ENCODE assay signal across 26 cellular contexts in genomic region chr21:34732388-34732821, GRCh38.
DNase-seq lines count a peak whose midpoint lies in the region; ATAC-seq, FAIRE-seq and TF ChIP-seq lines count a peak whose summit lies in the region.
"Had no signal": no experiment of that assay in that cellular context is flagged by ENCODE, and none has a peak within 500 bp of the region (broad histone marks: within the 10 kb centered on the region; RNA-seq: fewer than 3 reads in every experiment).

No MANE protein-coding gene starts in this region.

- H3K79me2 ChIP-seq in GM23248 (ENCODE audit: insufficient read depth) (no peaks in the 10 kb centered on the region), trophoblast cell (ENCODE audit: control insufficient read depth, insufficient read depth, low read length, poor library complexity) (no peaks in the 10 kb centered on the region)

- CTCF ChIA-PET in RWPE1 (lab: Yijun Ruan, JAX) = no interaction called here

- H3K4me1 Mint-ChIP-seq in naive thymus-derived CD8-positive, alpha-beta T cell = no peaks in the 10 kb centered on the region
- H3K4me1 Mint-ChIP-seq: CD14-positive monocyte, IgD-negative memory B cell had no signal

- no peak overlapping the region for H3K18ac ChIP-seq in trophoblast cell (ENCODE audit: low read length)

- H3K4me1 ChIP-seq in GM23248 (ENCODE audit: insufficient read depth) (peaks cover 19% of the 10 kb centered on the region), trophoblast cell (ENCODE audit: control insufficient read depth in 1 of 2, insufficient read depth in 2 of 2, low read length in 2 of 2) (no peaks in the 10 kb centered on the region)

- H3F3A ChIP-seq in GM23248 (ENCODE audit: insufficient read depth) = peaks cover 39% of the 10 kb centered on the region

- H3K4ac ChIP-seq in trophoblast cell (ENCODE audit: low read depth, low read length) = no peak overlapping the region

- H2AFZ ChIP-seq in GM23248 (no peak overlapping the region), trophoblast cell (ENCODE audit: insufficient read depth, low read length, poor library complexity) (no peak overlapping the region)

- no peaks in the 10 kb centered on the region for H3K79me1 ChIP-seq in trophoblast cell (ENCODE audit: low read length)

- H3K9ac ChIP-seq in GM23248 = no peak overlapping the region
- no peak overlapping the region for H3K9ac ChIP-seq in trophoblast cell (ENCODE audit: low read length)
- H3K9ac ChIP-seq: SK-N-SH had no signal

- DNase-seq in GM23248 (peak; percentile 27), RWPE1 (ENCODE audit: low spot score) (peak; percentile 63), bronchial epithelial cell (ENCODE audit: low read depth) (peak; percentile 72), trophoblast cell (peak; percentile 41 to 85), DMS79 (lab: John Stamatoyannopoulos, UW) (no peak)
- no peak for DNase-seq in activated effector memory CD4-positive, alpha-beta T cell treated with anti-CD3 and anti-CD28 coated beads, Interleukin-2, amount 50 U/mL, for 16 hours
- DNase-seq in naive thymus-derived CD8-positive, alpha-beta T cell = no peak
- DNase-seq: ACHN; AML-193; DND-41; GDM1; Kasumi-1; NCI-H1105 treated with DMSO at 0.1 percent for 48 hours; NCI-H1694; NCI-H2081 treated with DMSO at 0.1 percent for 48 hours; NCI-H510A; NCI-H748 treated with DMSO at 0.1 percent for 48 hours; NK-92 treated with Interleukin-12 subunit alpha and Interleukin-12 subunit beta, amount 100 ng/mL, for 24 hours; SHP77 treated with DMSO at 0.1 percent for 48 hours; SK-N-SH had no signal

- H2BK5ac ChIP-seq in trophoblast cell (ENCODE audit: low read depth, low read length, poor library complexity) = no peak overlapping the region

- no peak overlapping the region for H2AK5ac ChIP-seq in trophoblast cell (ENCODE audit: low read length)

- in situ Hi-C loops in GM23248 (cut with MboI) = loop anchor here (25.0 kb wide), 1 partner anchor 1205 kb away; no protein-coding TSS in a partner anchor

- no peaks in the 10 kb centered on the region for H3K9me3 Mint-ChIP-seq in naive thymus-derived CD8-positive, alpha-beta T cell
- H3K9me3 Mint-ChIP-seq: IgD-negative memory B cell had no signal

- no peak overlapping the region for H4K8ac ChIP-seq in trophoblast cell (ENCODE audit: low read depth, low read length)

- H3K27ac Mint-ChIP-seq in naive thymus-derived CD8-positive, alpha-beta T cell = no peak overlapping the region
- H3K27ac Mint-ChIP-seq: CD14-positive monocyte, IgD-negative memory B cell had no signal

- H3K14ac ChIP-seq in trophoblast cell (ENCODE audit: low read length) = no peak overlapping the region

- no peak for TF ChIP-seq CTCF in RWPE1 (conservative IDR thresholded peaks at IDR 0.05; ENCODE audit: low read depth)
- no peak for TF ChIP-seq CTCF in bronchial epithelial cell (IDR thresholded peaks at IDR 0.05; ENCODE audit: insufficient read depth, low read length, severe bottlenecking)

- H3K27ac ChIP-seq in GM23248 (no peak overlapping the region), RWPE1 (peak overlapping the region; percentile 70), trophoblast cell (ENCODE audit: low read depth, low read length) (no peak overlapping the region)
- H3K27ac ChIP-seq: HL-60 had no signal

- no peak overlapping the region for H2BK12ac ChIP-seq in trophoblast cell (ENCODE audit: low read length)

- H3K9me3 ChIP-seq in GM23248 (ENCODE audit: low read depth) = no peaks in the 10 kb centered on the region
- no peaks in the 10 kb centered on the region for H3K9me3 ChIP-seq in trophoblast cell (ENCODE audit: insufficient read depth, low read depth, low read length)
- H3K9me3 ChIP-seq: SK-N-SH had no signal

- H3K36me3 ChIP-seq in GM23248 (ENCODE audit: low read depth) (no peaks in the 10 kb centered on the region), bronchial epithelial cell (ENCODE audit: control insufficient read depth, insufficient read depth, low read length) (no peaks in the 10 kb centered on the region), trophoblast cell (ENCODE audit: control insufficient read depth in 1 of 2, insufficient read depth in 2 of 2, low read length in 2 of 2) (no peaks in the 10 kb centered on the region)

- no peak overlapping the region for H4K12ac ChIP-seq in trophoblast cell (ENCODE audit: low read depth, low read length)

- H3K27me3 ChIP-seq in GM23248 (replicated peaks; ENCODE audit: insufficient read depth) = no peaks in the 10 kb centered on the region
- peaks cover 2% of the 10 kb centered on the region for H3K27me3 ChIP-seq in bronchial epithelial cell (ENCODE audit: control insufficient read depth, insufficient read depth, low read length)
- H3K27me3 ChIP-seq in trophoblast cell (ENCODE audit: insufficient read depth, low read length) = no peaks in the 10 kb centered on the region

- H3K27me3 Mint-ChIP-seq in naive thymus-derived CD8-positive, alpha-beta T cell = peaks cover 0 to 4% (median 2%) of the 10 kb centered on the region in 5 donors

- no peak overlapping the region for H4K91ac ChIP-seq in trophoblast cell (ENCODE audit: low read depth, low read length)

- WGBS in GM23248 (ENCODE audit: low coverage in 1 of 2, low lambda C conversion rate in 2 of 2, missing lambda C conversion rate in 2 of 2), 2 experiments = 75 to 82% methylated on average over 4 of the region's 4 CpGs
- no CpG with 5 or more reads among the region's 4 CpGs for WGBS in trophoblast cell (ENCODE audit: extremely low coverage, insufficient coverage, insufficient read length)

- H3K23ac ChIP-seq in trophoblast cell (ENCODE audit: low read length) = no peak overlapping the region

- H3K4me3 Mint-ChIP-seq in naive thymus-derived CD8-positive, alpha-beta T cell = no peak overlapping the region
- H3K4me3 Mint-ChIP-seq: CD14-positive monocyte, IgD-negative memory B cell had no signal

- H3K36me3 Mint-ChIP-seq in naive thymus-derived CD8-positive, alpha-beta T cell = no peaks in the 10 kb centered on the region
- H3K36me3 Mint-ChIP-seq: CD14-positive monocyte, IgD-negative memory B cell had no signal

- no peaks in the 10 kb centered on the region for H4K20me1 ChIP-seq in GM23248 (ENCODE audit: insufficient read depth)

- H3K9me2 ChIP-seq in GM23248 (ENCODE audit: insufficient read depth) = no peaks in the 10 kb centered on the region
- H3K9me2 ChIP-seq: SK-N-SH had no signal

- POLR2A ChIA-PET in RWPE1 (lab: Yijun Ruan, JAX; ENCODE audit: low non-redundant PET) = no interaction called here
- POLR2A ChIA-PET in naive thymus-derived CD8-positive, alpha-beta T cell (lab: Charles Lee) = no interaction called here

- FAIRE-seq in bronchial epithelial cell (lab: Jason Lieb, UNC) = no peak
- FAIRE-seq: HTR-8/SVneo, RCC 7860 had no signal

- H3K4me2 ChIP-seq in GM23248 (ENCODE audit: unreplicated experiment) = no peak overlapping the region
- H3K4me2 ChIP-seq in trophoblast cell (ENCODE audit: low read length) = no peak overlapping the region
- H3K4me2 ChIP-seq: SK-N-SH had no signal

- no peak overlapping the region for H2BK120ac ChIP-seq in trophoblast cell (ENCODE audit: insufficient read depth, low read length, poor library complexity)

- no peak overlapping the region for H3K4me3 ChIP-seq in GM23248
- H3K4me3 ChIP-seq in bronchial epithelial cell (ENCODE audit: low read depth, low read length) = no peak overlapping the region
- H3K4me3 ChIP-seq in trophoblast cell (ENCODE audit: low read depth, low read length) = no peak overlapping the region

- no peak for ATAC-seq in GM19455 (IDR thresholded peaks at IDR 0.05; ENCODE audit: unreplicated experiment)
- no peak for ATAC-seq in naive thymus-derived CD8-positive, alpha-beta T cell

Comparison
In these comparisons a context has a peak if more than half of its experiments do, and no peak if none do; other contexts are left out.
1. DNase-seq: peak in GM23248 (single experiment), RWPE1 (single experiment), bronchial epithelial cell (single experiment) and trophoblast cell (2 of 2); none in DMS79 (single experiment), activated effector memory CD4-positive, alpha-beta T cell treated with anti-CD3 and anti-CD28 coated beads, Interleukin-2, amount 50 U/mL, for 16 hours (single experiment) and naive thymus-derived CD8-positive, alpha-beta T cell (0 of 10).